8 cellular contexts compared by ENCODE assay signal in genomic region chr17:74864866-74865395, GRCh38. TPM values are rescaled to one million over a fixed set of nuclear protein-coding genes. Genes with fewer than 3 reads are reported as not detected.
DNase-seq lines count a peak whose midpoint lies in the region; ATAC-seq and TF ChIP-seq lines count a peak whose summit lies in the region.

No MANE protein-coding gene starts in this region.

- TF ChIP-seq CTCF in IMR-90 (conservative IDR thresholded peaks at IDR 0.05; ENCODE audit: low read depth, low read length) (peak; percentile 90), heart left ventricle (IDR thresholded peaks at IDR 0.05) (peak; percentile 90 to 98 (median 96)), retinal pigment epithelial cell (conservative IDR thresholded peaks at IDR 0.05; ENCODE audit: low read depth, low read length) (peak; percentile 97)

- peaks cover 5% of the 10 kb centered on the region for H3K36me3 Mint-ChIP-seq in T-cell
- H3K36me3 Mint-ChIP-seq in activated naive CD8-positive, alpha-beta T cell treated with anti-CD3 and anti-CD28 coated beads, Interleukin-2, amount 50 U/mL, for 24 hours (ENCODE audit: low read depth) = no peaks in the 10 kb centered on the region

- H3K4me1 ChIP-seq in IMR-90 (ENCODE audit: control insufficient read depth, insufficient read depth, low read length) = no peaks in the 10 kb centered on the region; the same call in 1 of the 2 replicates
- H3K4me1 ChIP-seq in heart left ventricle = peaks cover 8 to 29% (median 17%) of the 10 kb centered on the region in 12 donors

- no peak overlapping the region for H3K4ac ChIP-seq in IMR-90 (ENCODE audit: low read depth, low read length)

- no peak overlapping the region for H2BK15ac ChIP-seq in IMR-90 (ENCODE audit: low read depth, low read length)

- POLR2A ChIA-PET in IMR-90 (lab: Charles Lee; ENCODE audit: unreplicated experiment) = no interaction called here
- POLR2A ChIA-PET in T-cell (lab: Charles Lee) = interaction anchor here in 1 of 2 donors (0.6 kb wide), 1 partner anchor 59 kb away, joined by 3 read pairs; the partner anchor contains the start of gene OTOP2

- peak; percentile 89 for ATAC-seq in IMR-90 (ENCODE audit: low read depth)
- peak; percentile 58 to 67 (median 59) for ATAC-seq in T-cell (replicated peaks in 1 of 4)
- peak; percentile 39 for ATAC-seq in activated naive CD8-positive, alpha-beta T cell treated with anti-CD3 and anti-CD28 coated beads, Interleukin-2, amount 50 U/mL, for 24 hours
- peak in 3 of 4 donors; percentile 54 to 77 (median 64) for ATAC-seq in heart left ventricle
- ATAC-seq in GM18519 (IDR thresholded peaks at IDR 0.05; ENCODE audit: low FRiP score, unreplicated experiment) = no peak
- no peak for ATAC-seq in HG02763 (IDR thresholded peaks at IDR 0.05; ENCODE audit: unreplicated experiment)

- H3K14ac ChIP-seq in IMR-90 (replicated peaks; ENCODE audit: low read depth, low read length) = no peak overlapping the region

- no peaks in the 10 kb centered on the region for H3K9me3 Mint-ChIP-seq in T-cell
- H3K9me3 Mint-ChIP-seq in activated naive CD8-positive, alpha-beta T cell treated with anti-CD3 and anti-CD28 coated beads, Interleukin-2, amount 50 U/mL, for 24 hours = no peaks in the 10 kb centered on the region

- peaks cover 24% of the 10 kb centered on the region for H3K27me3 ChIP-seq in IMR-90 (ENCODE audit: control insufficient read depth, insufficient read depth, low read length)
- H3K27me3 ChIP-seq in heart left ventricle = peaks cover 13 to 26% (median 18%) of the 10 kb centered on the region in 9 donors

- no peak overlapping the region for H3K23ac ChIP-seq in IMR-90 (ENCODE audit: low read depth, low read length)

- H2BK20ac ChIP-seq in IMR-90 (ENCODE audit: low read depth, low read length) = no peak overlapping the region

- no peak overlapping the region for H2BK120ac ChIP-seq in IMR-90 (ENCODE audit: low read depth, low read length)

- CTCF ChIA-PET in IMR-90 (lab: Yijun Ruan, JAX) (interaction anchor here (0.6 to 1.9 kb wide), 4 partner anchors 12 to 120 kb away, joined by 3 to 10 read pairs (median 4); no protein-coding TSS in a partner anchor), T-cell (lab: Charles Lee) (interaction anchor here (0.6 to 1.9 kb wide), 5 partner anchors 73 to 299 kb away, joined by 3 to 5 read pairs (median 4); no protein-coding TSS in a partner anchor)

- H3K4me3 ChIP-seq in IMR-90 (ENCODE audit: insufficient read depth, low read depth, low read length) = no peak overlapping the region
- no peak overlapping the region for H3K4me3 ChIP-seq in heart left ventricle
- H3K4me3 ChIP-seq in retinal pigment epithelial cell (ENCODE audit: low read length) = no peak overlapping the region

- no peak overlapping the region for H2AK5ac ChIP-seq in IMR-90 (ENCODE audit: low read depth, low read length)

- H4K20me1 ChIP-seq in IMR-90 (ENCODE audit: insufficient read depth, low read length) = peaks cover 8% of the 10 kb centered on the region; the same call in 1 of the 2 replicates

- H4K91ac ChIP-seq in IMR-90 (ENCODE audit: insufficient read depth, low read depth, low read length) = no peak overlapping the region

- H2AK9ac ChIP-seq in IMR-90 (replicated peaks; ENCODE audit: low read depth, low read length, poor library complexity) = peak overlapping the region; percentile 70

- H2BK5ac ChIP-seq in IMR-90 (ENCODE audit: low read depth, low read length, poor library complexity, severe bottlenecking) = no peak overlapping the region

- H3K27me3 Mint-ChIP-seq in T-cell = peaks cover 4 to 15% of the 10 kb centered on the region in 2 donors
- H3K27me3 Mint-ChIP-seq in activated naive CD8-positive, alpha-beta T cell treated with anti-CD3 and anti-CD28 coated beads, Interleukin-2, amount 50 U/mL, for 24 hours = peaks cover 19% of the 10 kb centered on the region

- in situ Hi-C loops in IMR-90 (cut with MboI; ENCODE audit: low sequenced_read_pairs) = loop anchor here (5.0 to 25.0 kb wide), 3 partner anchors 73 to 653 kb away; partner anchors contain the start of genes RPL38 and TTYH2

- H4K8ac ChIP-seq in IMR-90 (ENCODE audit: low read depth in 2 of 2, low read length in 2 of 2) = no peak overlapping the region

- peaks cover 0 to 7% of the 10 kb centered on the region in 2 experiments; a peak in 2 of 4 replicates for H3K79me1 ChIP-seq in IMR-90 (ENCODE audit: low read depth in 1 of 2, low read length in 2 of 2)

- peaks cover 9% of the 10 kb centered on the region; the same call in 1 of the 2 replicates for H3K36me3 ChIP-seq in IMR-90 (ENCODE audit: control insufficient read depth, insufficient read depth, low read length)
- H3K36me3 ChIP-seq in heart left ventricle = peaks cover 0 to 3% (median 0%) of the 10 kb centered on the region in 9 donors

- no peak overlapping the region for H2AFZ ChIP-seq in IMR-90 (replicated peaks; ENCODE audit: low read length, poor library complexity)

- peak; percentile 69 for DNase-seq in Daoy (ENCODE audit: low read depth)
- DNase-seq in IMR-90 = peak; percentile 57
- DNase-seq in T-cell = peak; percentile 19 to 75 (median 54)
- peak; percentile 80 for DNase-seq in activated naive CD8-positive, alpha-beta T cell treated with anti-CD3 and anti-CD28 coated beads, Interleukin-2, amount 50 U/mL, for 24 hours
- DNase-seq in heart left ventricle = peak; percentile 65 to 85 (median 75)
- no peak for DNase-seq in retinal pigment epithelial cell (ENCODE audit: low read depth)

- no peak overlapping the region for H3K9ac ChIP-seq in IMR-90 (ENCODE audit: low read depth, low read length)

- no peak overlapping the region for H3K4me2 ChIP-seq in IMR-90 (ENCODE audit: low read depth, low read length)

- H3K18ac ChIP-seq in IMR-90 (ENCODE audit: low read depth, low read length) = no peak overlapping the region

- no peak overlapping the region for H4K5ac ChIP-seq in IMR-90 (ENCODE audit: low read depth, low read length)

- peak; percentile 80 for TF ChIP-seq RAD21 in IMR-90 (IDR thresholded peaks at IDR 0.05; ENCODE audit: low read length)

- 32% methylated on average over 5 of the region's 11 CpGs; no CpG with 5 or more reads in 1 of the 2 experiments for WGBS in IMR-90 (ENCODE audit: extremely low coverage in 2 of 2, insufficient read length in 1 of 2), 2 experiments
- 22 to 25% (median 23%) methylated on average over 10 to 11 of the region's 11 CpGs for WGBS in heart left ventricle, 4 donors

- no peak overlapping the region for H3K27ac Mint-ChIP-seq in T-cell
- H3K27ac Mint-ChIP-seq in activated naive CD8-positive, alpha-beta T cell treated with anti-CD3 and anti-CD28 coated beads, Interleukin-2, amount 50 U/mL, for 24 hours = no peak overlapping the region

- H3K4me1 Mint-ChIP-seq in T-cell = peaks cover 15 to 30% (median 23%) of the 10 kb centered on the region in 3 donors
- H3K4me1 Mint-ChIP-seq in activated naive CD8-positive, alpha-beta T cell treated with anti-CD3 and anti-CD28 coated beads, Interleukin-2, amount 50 U/mL, for 24 hours = peaks cover 9% of the 10 kb centered on the region

- intact Hi-C loops in IMR-90 (cut with micrococcal nuclease) = loop anchor here (1.0 to 10.0 kb wide), 3 partner anchors 74 to 490 kb away; no protein-coding TSS in a partner anchor
- intact Hi-C loops in heart left ventricle (cut with DNase I) = loop anchor here (1.0 to 10.0 kb wide), 7 partner anchors 74 to 210 kb away; no protein-coding TSS in a partner anchor

- no peak for TF ChIP-seq POLR2A in IMR-90 (IDR thresholded peaks at IDR 0.05; ENCODE audit: low read depth, low read length)
- no peak for TF ChIP-seq POLR2A in heart left ventricle (IDR thresholded peaks at IDR 0.05)

- no peaks in the 10 kb centered on the region for H3K9me1 ChIP-seq in IMR-90 (ENCODE audit: insufficient read depth, low read length)

- BruUV-seq in IMR-90 (replicated peaks; lab: Mats Ljungman, UMichigan) = no TSS peak

- dilution Hi-C loops in IMR-90 (cut with HindIII; ENCODE audit: low sequenced_read_pairs, unreplicated experiment) = no loop called here

- H3K4me3 Mint-ChIP-seq in T-cell = no peak overlapping the region
- no peak overlapping the region for H3K4me3 Mint-ChIP-seq in activated naive CD8-positive, alpha-beta T cell treated with anti-CD3 and anti-CD28 coated beads, Interleukin-2, amount 50 U/mL, for 24 hours

- H3K27ac ChIP-seq in IMR-90 (ENCODE audit: insufficient read depth, low read length) (no peak overlapping the region), heart left ventricle (no peak overlapping the region)

- H3K9me3 ChIP-seq in IMR-90 (ENCODE audit: control insufficient read depth, insufficient read depth, low read length) = no peaks in the 10 kb centered on the region
- H3K9me3 ChIP-seq in heart left ventricle = no peaks in the 10 kb centered on the region

- H3K56ac ChIP-seq in IMR-90 (ENCODE audit: extremely low read depth, insufficient read depth, low read length) = no peak overlapping the region

RNA-seq across cellular contexts. Expression of gene GRIN2C, which starts 5.2 kb away (rescaled TPM):
- total RNA-seq in Daoy (2014; rRNA removed; shearing (Covaris generic)) = not detected in 2 replicates
- total RNA-seq in IMR-90 (2012; rRNA removed) (not detected in 2 replicates), T-cell (not detected), heart left ventricle (1 to 10 TPM in 2 of 9 donors, under 1 TPM in 7; 0.09 to 3.1 (median 0.45) TPM)
- polyA plus RNA-seq in IMR-90 (2012; rRNA removed) (0.22 TPM in 1 of 2 replicates, not detected in the other), heart left ventricle (under 1 TPM; 0.23 to 0.25 TPM)
- polyA plus RNA-seq in IMR-90 (2012; cell fraction: cytosol; rRNA removed) = not detected in 2 replicates
- 0.16 and 0.69 TPM in 2 replicates for polyA plus RNA-seq in IMR-90 (2012; cell fraction: nucleus; rRNA removed; ENCODE audit: low replicate concordance)

RNA-seq across cellular contexts. Expression of gene FDXR, which starts 7.9 kb away (rescaled TPM):
- total RNA-seq in Daoy (2014; rRNA removed; shearing (Covaris generic)) = 8.2 and 13.1 TPM in 2 replicates
- 12.2 and 12.4 TPM in 2 replicates for total RNA-seq in IMR-90 (2012; rRNA removed)
- 18.6 and 21.9 TPM in 2 replicates for polyA plus RNA-seq in IMR-90 (2012; rRNA removed)
- 28.4 and 36.3 TPM in 2 replicates for polyA plus RNA-seq in IMR-90 (2012; cell fraction: cytosol; rRNA removed)
- polyA plus RNA-seq in IMR-90 (2012; cell fraction: nucleus; rRNA removed; ENCODE audit: low replicate concordance) = 35.0 and 82.3 TPM in 2 replicates
- total RNA-seq in T-cell = 10 to 100 TPM in 3 of 5 donors, 1 to 10 TPM in 2; 4.2 to 20.7 (median 15.3) TPM
- total RNA-seq in heart left ventricle = 1 to 10 TPM; 2.5 to 8.7 (median 4.7) TPM
- 1 to 10 TPM; 3.7 to 5.5 TPM for polyA plus RNA-seq in heart left ventricle

RNA-seq across cellular contexts. Expression of gene FADS6, which starts 28.5 kb away (rescaled TPM):
- not detected in 2 replicates for total RNA-seq in Daoy (2014; rRNA removed; shearing (Covaris generic))
- not detected in 2 replicates for total RNA-seq in IMR-90 (2012; rRNA removed)
- polyA plus RNA-seq in IMR-90 (2012; rRNA removed) = not detected in 2 replicates
- not detected in 2 replicates for polyA plus RNA-seq in IMR-90 (2012; cell fraction: cytosol; rRNA removed)
- not detected in 2 replicates for polyA plus RNA-seq in IMR-90 (2012; cell fraction: nucleus; rRNA removed; ENCODE audit: low replicate concordance)
- total RNA-seq in T-cell = not detected
- not detected for total RNA-seq in heart left ventricle
- not detected for polyA plus RNA-seq in heart left ventricle

RNA-seq across cellular contexts. Expression of gene USH1G, which starts 58.1 kb away (rescaled TPM):
- not detected in 2 replicates for total RNA-seq in Daoy (2014; rRNA removed; shearing (Covaris generic))
- total RNA-seq in IMR-90 (2012; rRNA removed) (not detected in 2 replicates), T-cell (not detected), heart left ventricle (not detected)
- polyA plus RNA-seq in IMR-90 (2012; rRNA removed) (not detected in 2 replicates), heart left ventricle (not detected)
- 0.01 TPM in 1 of 2 replicates, not detected in the other for polyA plus RNA-seq in IMR-90 (2012; cell fraction: cytosol; rRNA removed)
- not detected in 2 replicates for polyA plus RNA-seq in IMR-90 (2012; cell fraction: nucleus; rRNA removed; ENCODE audit: low replicate concordance)

RNA-seq across cellular contexts. Expression of gene OTOP2, which starts 59.1 kb away (rescaled TPM):
- total RNA-seq in Daoy (2014; rRNA removed; shearing (Covaris generic)) = not detected in 2 replicates
- total RNA-seq in IMR-90 (2012; rRNA removed) (not detected in 2 replicates), T-cell (not detected), heart left ventricle (not detected)
- polyA plus RNA-seq in IMR-90 (2012; rRNA removed) (not detected in 2 replicates), heart left ventricle (not detected)
- polyA plus RNA-seq in IMR-90 (2012; cell fraction: cytosol; rRNA removed) = not detected in 2 replicates
- polyA plus RNA-seq in IMR-90 (2012; cell fraction: nucleus; rRNA removed; ENCODE audit: low replicate concordance) = not detected in 2 replicates

Comparison
In these comparisons a context has a peak if more than half of its experiments do, and no peak if none do; other contexts are left out.
1. ATAC-seq: peak in IMR-90 (single experiment), T-cell (4 of 4), activated naive CD8-positive, alpha-beta T cell treated with anti-CD3 and anti-CD28 coated beads, Interleukin-2, amount 50 U/mL, for 24 hours (single experiment) and heart left ventricle (3 of 4); none in GM18519 (single experiment) and HG02763 (single experiment).
2. Peak in every context shown above with its lines, with median percentiles within 50 percentile points of each other: CTCF ChIP-seq.